Comparison of ENCODE assay signal across 2 cellular contexts in the genomic region with DNA sequence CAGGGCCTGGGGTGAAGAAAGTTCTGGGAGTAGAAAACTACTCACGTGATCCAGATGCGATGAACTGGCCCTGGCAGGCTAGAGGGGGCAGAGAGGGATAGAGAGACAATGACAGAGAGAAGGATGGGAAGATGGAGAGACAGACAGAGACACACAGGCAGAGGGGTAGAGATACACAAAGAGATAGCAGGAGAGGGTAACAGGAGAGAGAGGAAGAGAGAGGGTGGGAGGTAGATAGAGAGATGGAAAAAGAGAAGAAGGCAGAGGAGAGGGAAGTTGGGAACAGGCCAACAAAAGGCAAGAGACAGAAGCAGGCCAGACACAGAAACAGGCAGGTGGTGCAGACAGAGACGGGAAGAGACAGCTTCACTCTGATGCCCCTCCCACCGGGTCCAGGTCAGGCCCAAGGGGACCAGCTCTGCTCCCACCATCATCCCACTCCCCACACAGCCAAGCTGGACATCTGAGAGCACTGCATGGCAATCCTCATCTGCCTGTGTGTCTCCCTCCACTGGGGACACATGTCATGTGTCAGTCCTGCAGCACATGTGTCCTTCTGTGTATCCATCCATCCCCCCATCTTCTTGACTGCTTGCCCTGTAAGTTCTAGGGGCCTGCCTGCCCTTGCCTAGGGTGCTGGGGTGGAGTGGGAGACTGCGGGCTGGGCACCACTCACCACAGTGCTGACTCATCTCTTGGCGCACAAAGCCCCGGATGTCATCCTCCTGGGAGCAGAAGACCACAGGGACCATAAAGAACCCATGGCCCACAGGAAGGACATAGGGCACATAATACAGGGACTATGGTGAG.
TF ChIP-seq lines count a peak whose summit lies in the region.

No MANE protein-coding gene starts in this region.

TF ChIP-seq in A549, 52 proteins besides CTCF, POLR2A, EP300 and RAD21 (continued from another document):
- TF ChIP-seq, protein P1, sequence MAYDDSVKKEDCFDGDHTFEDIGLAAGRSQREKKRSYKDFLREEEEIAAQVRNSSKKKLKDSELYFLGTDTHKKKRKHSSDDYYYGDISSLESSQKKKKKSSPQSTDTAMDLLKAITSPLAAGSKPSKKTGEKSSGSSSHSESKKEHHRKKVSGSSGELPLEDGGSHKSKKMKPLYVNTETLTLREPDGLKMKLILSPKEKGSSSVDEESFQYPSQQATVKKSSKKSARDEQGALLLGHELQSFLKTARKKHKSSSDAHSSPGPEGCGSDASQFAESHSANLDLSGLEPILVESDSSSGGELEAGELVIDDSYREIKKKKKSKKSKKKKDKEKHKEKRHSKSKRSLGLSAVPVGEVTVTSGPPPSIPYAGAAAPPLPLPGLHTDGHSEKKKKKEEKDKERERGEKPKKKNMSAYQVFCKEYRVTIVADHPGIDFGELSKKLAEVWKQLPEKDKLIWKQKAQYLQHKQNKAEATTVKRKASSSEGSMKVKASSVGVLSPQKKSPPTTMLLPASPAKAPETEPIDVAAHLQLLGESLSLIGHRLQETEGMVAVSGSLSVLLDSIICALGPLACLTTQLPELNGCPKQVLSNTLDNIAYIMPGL (CRISPR knock-in tag; IDR thresholded peaks at IDR 0.05; ENCODE audit: borderline replicate concordance): no peak

TF ChIP-seq in SK-N-SH treated with all-trans-retinoic acid at 6 μM for 48 hours, 23 proteins besides CTCF, POLR2A, EP300 and RAD21 (continued from another document):
- TF ChIP-seq, protein P2, sequence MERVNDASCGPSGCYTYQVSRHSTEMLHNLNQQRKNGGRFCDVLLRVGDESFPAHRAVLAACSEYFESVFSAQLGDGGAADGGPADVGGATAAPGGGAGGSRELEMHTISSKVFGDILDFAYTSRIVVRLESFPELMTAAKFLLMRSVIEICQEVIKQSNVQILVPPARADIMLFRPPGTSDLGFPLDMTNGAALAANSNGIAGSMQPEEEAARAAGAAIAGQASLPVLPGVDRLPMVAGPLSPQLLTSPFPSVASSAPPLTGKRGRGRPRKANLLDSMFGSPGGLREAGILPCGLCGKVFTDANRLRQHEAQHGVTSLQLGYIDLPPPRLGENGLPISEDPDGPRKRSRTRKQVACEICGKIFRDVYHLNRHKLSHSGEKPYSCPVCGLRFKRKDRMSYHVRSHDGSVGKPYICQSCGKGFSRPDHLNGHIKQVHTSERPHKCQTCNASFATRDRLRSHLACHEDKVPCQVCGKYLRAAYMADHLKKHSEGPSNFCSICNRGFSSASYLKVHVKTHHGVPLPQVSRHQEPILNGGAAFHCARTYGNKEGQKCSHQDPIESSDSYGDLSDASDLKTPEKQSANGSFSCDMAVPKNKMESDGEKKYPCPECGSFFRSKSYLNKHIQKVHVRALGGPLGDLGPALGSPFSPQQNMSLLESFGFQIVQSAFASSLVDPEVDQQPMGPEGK (CRISPR knock-in tag; IDR thresholded peaks at IDR 0.05; ENCODE audit: borderline replicate concordance): no peak
- TF ChIP-seq SNAI2 (CRISPR knock-in tag; IDR thresholded peaks at IDR 0.05): no peak
- no peak for TF ChIP-seq PPARA (CRISPR knock-in tag; IDR thresholded peaks at IDR 0.05; ENCODE audit: borderline replicate concordance)
- no peak for TF ChIP-seq OSR1 (CRISPR knock-in tag; IDR thresholded peaks at IDR 0.05)
- TF ChIP-seq, protein P3, sequence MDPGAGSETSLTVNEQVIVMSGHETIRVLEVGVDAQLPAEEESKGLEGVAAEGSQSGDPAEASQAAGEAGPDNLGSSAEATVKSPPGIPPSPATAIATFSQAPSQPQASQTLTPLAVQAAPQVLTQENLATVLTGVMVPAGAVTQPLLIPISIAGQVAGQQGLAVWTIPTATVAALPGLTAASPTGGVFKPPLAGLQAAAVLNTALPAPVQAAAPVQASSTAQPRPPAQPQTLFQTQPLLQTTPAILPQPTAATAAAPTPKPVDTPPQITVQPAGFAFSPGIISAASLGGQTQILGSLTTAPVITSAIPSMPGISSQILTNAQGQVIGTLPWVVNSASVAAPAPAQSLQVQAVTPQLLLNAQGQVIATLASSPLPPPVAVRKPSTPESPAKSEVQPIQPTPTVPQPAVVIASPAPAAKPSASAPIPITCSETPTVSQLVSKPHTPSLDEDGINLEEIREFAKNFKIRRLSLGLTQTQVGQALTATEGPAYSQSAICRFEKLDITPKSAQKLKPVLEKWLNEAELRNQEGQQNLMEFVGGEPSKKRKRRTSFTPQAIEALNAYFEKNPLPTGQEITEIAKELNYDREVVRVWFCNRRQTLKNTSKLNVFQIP (CRISPR knock-in tag; IDR thresholded peaks at IDR 0.05; ENCODE audit: borderline replicate concordance, low read depth): no peak
- no peak for TF ChIP-seq RARB (CRISPR knock-in tag; IDR thresholded peaks at IDR 0.05)
- TF ChIP-seq TOX (CRISPR knock-in tag; IDR thresholded peaks at IDR 0.05; ENCODE audit: borderline replicate concordance): no peak
- no peak for TF ChIP-seq ARNTL (CRISPR knock-in tag; IDR thresholded peaks at IDR 0.05; ENCODE audit: borderline replicate concordance, low read depth)
- no peak for TF ChIP-seq ISL1 (CRISPR knock-in tag; IDR thresholded peaks at IDR 0.05)
- TF ChIP-seq TCF4 (CRISPR knock-in tag; IDR thresholded peaks at IDR 0.05; ENCODE audit: borderline replicate concordance): no peak
- TF ChIP-seq, protein P4, sequence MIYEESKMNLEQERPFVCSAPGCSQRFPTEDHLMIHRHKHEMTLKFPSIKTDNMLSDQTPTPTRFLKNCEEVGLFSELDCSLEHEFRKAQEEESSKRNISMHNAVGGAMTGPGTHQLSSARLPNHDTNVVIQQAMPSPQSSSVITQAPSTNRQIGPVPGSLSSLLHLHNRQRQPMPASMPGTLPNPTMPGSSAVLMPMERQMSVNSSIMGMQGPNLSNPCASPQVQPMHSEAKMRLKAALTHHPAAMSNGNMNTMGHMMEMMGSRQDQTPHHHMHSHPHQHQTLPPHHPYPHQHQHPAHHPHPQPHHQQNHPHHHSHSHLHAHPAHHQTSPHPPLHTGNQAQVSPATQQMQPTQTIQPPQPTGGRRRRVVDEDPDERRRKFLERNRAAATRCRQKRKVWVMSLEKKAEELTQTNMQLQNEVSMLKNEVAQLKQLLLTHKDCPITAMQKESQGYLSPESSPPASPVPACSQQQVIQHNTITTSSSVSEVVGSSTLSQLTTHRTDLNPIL (CRISPR knock-in tag; IDR thresholded peaks at IDR 0.05; ENCODE audit: low read depth): no peak
- TF ChIP-seq, protein P5, sequence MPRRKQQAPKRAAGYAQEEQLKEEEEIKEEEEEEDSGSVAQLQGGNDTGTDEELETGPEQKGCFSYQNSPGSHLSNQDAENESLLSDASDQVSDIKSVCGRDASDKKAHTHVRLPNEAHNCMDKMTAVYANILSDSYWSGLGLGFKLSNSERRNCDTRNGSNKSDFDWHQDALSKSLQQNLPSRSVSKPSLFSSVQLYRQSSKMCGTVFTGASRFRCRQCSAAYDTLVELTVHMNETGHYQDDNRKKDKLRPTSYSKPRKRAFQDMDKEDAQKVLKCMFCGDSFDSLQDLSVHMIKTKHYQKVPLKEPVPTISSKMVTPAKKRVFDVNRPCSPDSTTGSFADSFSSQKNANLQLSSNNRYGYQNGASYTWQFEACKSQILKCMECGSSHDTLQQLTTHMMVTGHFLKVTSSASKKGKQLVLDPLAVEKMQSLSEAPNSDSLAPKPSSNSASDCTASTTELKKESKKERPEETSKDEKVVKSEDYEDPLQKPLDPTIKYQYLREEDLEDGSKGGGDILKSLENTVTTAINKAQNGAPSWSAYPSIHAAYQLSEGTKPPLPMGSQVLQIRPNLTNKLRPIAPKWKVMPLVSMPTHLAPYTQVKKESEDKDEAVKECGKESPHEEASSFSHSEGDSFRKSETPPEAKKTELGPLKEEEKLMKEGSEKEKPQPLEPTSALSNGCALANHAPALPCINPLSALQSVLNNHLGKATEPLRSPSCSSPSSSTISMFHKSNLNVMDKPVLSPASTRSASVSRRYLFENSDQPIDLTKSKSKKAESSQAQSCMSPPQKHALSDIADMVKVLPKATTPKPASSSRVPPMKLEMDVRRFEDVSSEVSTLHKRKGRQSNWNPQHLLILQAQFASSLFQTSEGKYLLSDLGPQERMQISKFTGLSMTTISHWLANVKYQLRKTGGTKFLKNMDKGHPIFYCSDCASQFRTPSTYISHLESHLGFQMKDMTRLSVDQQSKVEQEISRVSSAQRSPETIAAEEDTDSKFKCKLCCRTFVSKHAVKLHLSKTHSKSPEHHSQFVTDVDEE (CRISPR knock-in tag; IDR thresholded peaks at IDR 0.05): no peak
- TF ChIP-seq ZFP30 (CRISPR knock-in tag; IDR thresholded peaks at IDR 0.05): no peak
- no peak for TF ChIP-seq ZC3H10 (CRISPR knock-in tag; IDR thresholded peaks at IDR 0.05)
